Comparison of ENCODE assay signal across 8 cellular contexts in genomic region chr13:46554971-46555370, GRCh38. TPM values are rescaled to one million over a fixed set of nuclear protein-coding genes. Genes with fewer than 3 reads are reported as not detected.
DNase-seq lines count a peak whose midpoint lies in the region; ATAC-seq and TF ChIP-seq lines count a peak whose summit lies in the region.

No MANE protein-coding gene starts in this region.

- H3K27ac Mint-ChIP-seq in stimulated activated naive CD8-positive, alpha-beta T cell treated with anti-CD3 and anti-CD28 coated beads, Interleukin-15, Interleukin-2, amounts not matched to agents 100 ng/mL and 50 ng/mL, for 24 hours: peak overlapping the region; percentile 89
- H3K27ac Mint-ChIP-seq in brain: peak overlapping the region; percentile 86 to 96 (median 94)

- no peak for ATAC-seq in stimulated activated naive CD8-positive, alpha-beta T cell treated with anti-CD3 and anti-CD28 coated beads, Interleukin-15, Interleukin-2, amounts not matched to agents 100 U/mL and 50 U/mL, for 24 hours
- ATAC-seq in HG02938 (IDR thresholded peaks at IDR 0.05; ENCODE audit: unreplicated experiment): no peak

- no peaks in the 10 kb centered on the region for H3K36me3 ChIP-seq in mesodermal cell (ENCODE audit: control insufficient read depth, insufficient read depth, low read length)

- no peaks in the 10 kb centered on the region for H3K9me3 ChIP-seq in mesodermal cell (ENCODE audit: control insufficient read depth, low read length)

- WGBS in mesodermal cell (ENCODE audit: insufficient coverage in 2 of 2), 2 experiments: 88 to 100% methylated on average over 1 of the region's 2 CpGs

- H3K4me3 Mint-ChIP-seq in stimulated activated naive CD8-positive, alpha-beta T cell treated with anti-CD3 and anti-CD28 coated beads, Interleukin-15, Interleukin-2, amounts not matched to agents 100 ng/mL and 50 ng/mL, for 24 hours: peak overlapping the region; percentile 87
- H3K4me3 Mint-ChIP-seq in brain: peak overlapping the region; percentile 91 to 100 (median 96)

- peaks cover 59% of the 10 kb centered on the region for H3K4me1 Mint-ChIP-seq in stimulated activated naive CD8-positive, alpha-beta T cell treated with anti-CD3 and anti-CD28 coated beads, Interleukin-15, Interleukin-2, amounts not matched to agents 100 ng/mL and 50 ng/mL, for 24 hours (ENCODE audit: low read depth)
- peaks cover 52% of the 10 kb centered on the region for H3K4me1 Mint-ChIP-seq in brain

- no peak for TF ChIP-seq CTCF in brain (conservative IDR thresholded peaks at IDR 0.05)

- no peak for DNase-seq in stimulated activated naive CD8-positive, alpha-beta T cell treated with anti-CD3 and anti-CD28 coated beads, Interleukin-15, Interleukin-2, amounts not matched to agents 100 U/mL and 50 U/mL, for 24 hours
- DNase-seq in NCI-H2107 (lab: John Stamatoyannopoulos, UW) (no peak), hepatic stellate cell (ENCODE audit: low spot score) (no peak)
- no peak for DNase-seq in activated CD4-positive, CD25-positive, alpha-beta regulatory T cell (lab: John Stamatoyannopoulos, UW)

- no peaks in the 10 kb centered on the region for H3K9me3 Mint-ChIP-seq in stimulated activated naive CD8-positive, alpha-beta T cell treated with anti-CD3 and anti-CD28 coated beads, Interleukin-15, Interleukin-2, amounts not matched to agents 100 ng/mL and 50 ng/mL, for 24 hours
- H3K9me3 Mint-ChIP-seq in brain: no peaks in the 10 kb centered on the region

- H3K27ac ChIP-seq in mesodermal cell (ENCODE audit: low read depth, low read length, severe bottlenecking): no peak overlapping the region

- H3K4me3 ChIP-seq in mesodermal cell (ENCODE audit: extremely low read depth, insufficient read depth, low read length, poor library complexity, severe bottlenecking): peak overlapping the region; percentile 98

- peaks cover 20% of the 10 kb centered on the region for H3K4me1 ChIP-seq in mesodermal cell (ENCODE audit: control insufficient read depth, insufficient read depth, low read length, poor library complexity, severe bottlenecking)

- H3K36me3 Mint-ChIP-seq in stimulated activated naive CD8-positive, alpha-beta T cell treated with anti-CD3 and anti-CD28 coated beads, Interleukin-15, Interleukin-2, amounts not matched to agents 100 ng/mL and 50 ng/mL, for 24 hours (ENCODE audit: low read depth): peaks cover 4% of the 10 kb centered on the region
- no peaks in the 10 kb centered on the region for H3K36me3 Mint-ChIP-seq in brain

- no peaks in the 10 kb centered on the region for H3K27me3 Mint-ChIP-seq in stimulated activated naive CD8-positive, alpha-beta T cell treated with anti-CD3 and anti-CD28 coated beads, Interleukin-15, Interleukin-2, amounts not matched to agents 100 ng/mL and 50 ng/mL, for 24 hours
- peaks cover 12% of the 10 kb centered on the region for H3K27me3 Mint-ChIP-seq in brain

RNA-seq across cellular contexts. Expression of gene LRCH1, which starts 2.0 kb away (rescaled TPM):
- polyA plus RNA-seq in brain (ENCODE audit: insufficient read depth, low read depth, low replicate concordance): 2.8 TPM
- polyA plus RNA-seq in mesodermal cell (2013, experiment 1 of 2): 18.0 TPM
- 18.1 TPM for polyA plus RNA-seq in mesodermal cell (2013, experiment 2 of 2)
